ENCODE assay signal across 21 cellular contexts in the genomic region with DNA sequence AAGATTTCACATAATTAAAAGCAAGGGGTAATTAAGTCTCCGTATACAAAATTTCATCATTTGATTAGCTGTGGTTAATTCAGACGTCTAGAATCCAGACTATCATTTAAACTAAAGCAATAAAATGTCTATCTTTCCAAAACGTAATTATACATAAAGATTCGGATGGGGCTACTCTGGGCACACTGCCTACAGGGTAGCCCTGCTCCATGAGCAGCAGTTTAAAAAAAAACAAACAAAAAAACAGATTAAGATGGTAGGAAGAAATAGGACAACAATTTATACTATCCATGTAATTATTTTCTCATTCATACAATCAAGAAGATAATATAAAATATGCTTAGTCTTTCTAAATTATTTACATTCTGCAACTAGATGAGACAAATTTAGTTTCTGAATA.
A peak's percentile ranks its signal among the peaks of the same experiment; 100 is the strongest.
DNase-seq lines count a peak whose midpoint lies in the region; ATAC-seq, FAIRE-seq and TF ChIP-seq lines count a peak whose summit lies in the region.
"Had no signal": no experiment of that assay in that cellular context is flagged by ENCODE, and none has a peak within 500 bp of the region (broad histone marks: within the 10 kb centered on the region; RNA-seq: fewer than 3 reads in every experiment).

No MANE protein-coding gene starts in this region.

- H3K27me3 Mint-ChIP-seq in activated naive CD8-positive, alpha-beta T cell = no peaks in the 10 kb centered on the region
- H3K27me3 Mint-ChIP-seq in activated naive CD8-positive, alpha-beta T cell treated with anti-CD3 and anti-CD28 coated beads, Interleukin-2, amount 50 U/mL, for 24 hours = no peaks in the 10 kb centered on the region
- no peaks in the 10 kb centered on the region for H3K27me3 Mint-ChIP-seq in chondrocyte (ENCODE audit: low read depth)
- no peaks in the 10 kb centered on the region for H3K27me3 Mint-ChIP-seq in stimulated activated memory B cell treated with anti-CD40 and anti-IgM and Interleukin-4, amounts not matched to agents 10 μg/mL and 1 μg/mL and 100 μg/mL, for 72 hours
- H3K27me3 Mint-ChIP-seq: CD4-positive, alpha-beta memory T cell had no signal

- peaks cover 74% of the 10 kb centered on the region for H3K4me1 Mint-ChIP-seq in activated naive CD8-positive, alpha-beta T cell (ENCODE audit: low read depth)
- peaks cover 79% of the 10 kb centered on the region for H3K4me1 Mint-ChIP-seq in activated naive CD8-positive, alpha-beta T cell treated with anti-CD3 and anti-CD28 coated beads, Interleukin-2, amount 50 U/mL, for 24 hours
- peaks cover 43% of the 10 kb centered on the region for H3K4me1 Mint-ChIP-seq in chondrocyte (ENCODE audit: low read depth)
- H3K4me1 Mint-ChIP-seq in stimulated activated memory B cell treated with anti-CD40 and anti-IgM and Interleukin-4, amounts not matched to agents 10 μg/mL and 1 μg/mL and 100 μg/mL, for 72 hours = peaks cover 71% of the 10 kb centered on the region

- H3K9me3 Mint-ChIP-seq in activated naive CD8-positive, alpha-beta T cell (ENCODE audit: low read depth) = no peaks in the 10 kb centered on the region
- no peaks in the 10 kb centered on the region for H3K9me3 Mint-ChIP-seq in activated naive CD8-positive, alpha-beta T cell treated with anti-CD3 and anti-CD28 coated beads, Interleukin-2, amount 50 U/mL, for 24 hours
- no peaks in the 10 kb centered on the region for H3K9me3 Mint-ChIP-seq in chondrocyte (ENCODE audit: low read depth)
- no peaks in the 10 kb centered on the region for H3K9me3 Mint-ChIP-seq in stimulated activated memory B cell treated with anti-CD40 and anti-IgM and Interleukin-4, amounts not matched to agents 10 μg/mL and 1 μg/mL and 100 μg/mL, for 72 hours
- H3K9me3 Mint-ChIP-seq: CD4-positive, alpha-beta memory T cell had no signal

- peaks cover 5% of the 10 kb centered on the region for H3K36me3 Mint-ChIP-seq in activated naive CD8-positive, alpha-beta T cell
- peaks cover 9% of the 10 kb centered on the region for H3K36me3 Mint-ChIP-seq in activated naive CD8-positive, alpha-beta T cell treated with anti-CD3 and anti-CD28 coated beads, Interleukin-2, amount 50 U/mL, for 24 hours (ENCODE audit: low read depth)
- H3K36me3 Mint-ChIP-seq in chondrocyte (ENCODE audit: low read depth) = peaks cover 1% of the 10 kb centered on the region
- H3K36me3 Mint-ChIP-seq in stimulated activated memory B cell treated with anti-CD40 and anti-IgM and Interleukin-4, amounts not matched to agents 10 μg/mL and 1 μg/mL and 100 μg/mL, for 72 hours = peaks cover 12% of the 10 kb centered on the region

- no peak for ATAC-seq in activated naive CD8-positive, alpha-beta T cell treated with anti-CD3 and anti-CD28 coated beads, Interleukin-2, amount 50 U/mL, for 24 hours
- ATAC-seq in stimulated activated memory B cell treated with anti-CD40 and anti-IgM and Interleukin-4, amounts not matched to agents 10 μg/mL and 1 μg/mL and 100 μg/mL, for 72 hours = no peak
- ATAC-seq: PC-3 had no signal

- H3K27ac Mint-ChIP-seq in activated naive CD8-positive, alpha-beta T cell = peak overlapping the region; percentile 64
- no peak overlapping the region for H3K27ac Mint-ChIP-seq in activated naive CD8-positive, alpha-beta T cell treated with anti-CD3 and anti-CD28 coated beads, Interleukin-2, amount 50 U/mL, for 24 hours
- H3K27ac Mint-ChIP-seq in chondrocyte (ENCODE audit: unreplicated experiment) = peak overlapping the region; percentile 41
- peak overlapping the region; percentile 32 for H3K27ac Mint-ChIP-seq in stimulated activated memory B cell treated with anti-CD40 and anti-IgM and Interleukin-4, amounts not matched to agents 10 μg/mL and 1 μg/mL and 100 μg/mL, for 72 hours

- peak; percentile 17 for FAIRE-seq in G401.6 (lab: Jason Lieb, UNC)
- FAIRE-seq: GM12891 had no signal

- TF ChIP-seq CTCF in chondrocyte (IDR thresholded peaks at IDR 0.05) = no peak

- no peak overlapping the region for H3K4me3 Mint-ChIP-seq in activated naive CD8-positive, alpha-beta T cell
- H3K4me3 Mint-ChIP-seq in activated naive CD8-positive, alpha-beta T cell treated with anti-CD3 and anti-CD28 coated beads, Interleukin-2, amount 50 U/mL, for 24 hours = no peak overlapping the region
- no peak overlapping the region for H3K4me3 Mint-ChIP-seq in chondrocyte (ENCODE audit: unreplicated experiment)
- H3K4me3 Mint-ChIP-seq in stimulated activated memory B cell treated with anti-CD40 and anti-IgM and Interleukin-4, amounts not matched to agents 10 μg/mL and 1 μg/mL and 100 μg/mL, for 72 hours = no peak overlapping the region

- DNase-seq in activated naive CD8-positive, alpha-beta T cell treated with anti-CD3 and anti-CD28 coated beads, Interleukin-2, amount 50 U/mL, for 24 hours = no peak
- no peak for DNase-seq in chondrocyte (ENCODE audit: low spot score)
- DNase-seq in NCI-H146 treated with DMSO at 0.1 percent for 48 hours (lab: John Stamatoyannopoulos, UW; ENCODE audit: unreplicated experiment) = no peak
- no peak for DNase-seq in hepatic stellate cell (ENCODE audit: low spot score)
- DNase-seq: Caco-2; CD4-positive, alpha-beta memory T cell; DND-41; GOT3; HCEC 1CT; KG1; MV-4-11; NCI-H1694 treated with DMSO at 0.1 percent for 48 hours; NCI-H2081 treated with DMSO at 0.1 percent for 48 hours; NCI-H446; NCI-H526; PC-3; Right ventricle myocardium superior had no signal
